In the genomic region with DNA sequence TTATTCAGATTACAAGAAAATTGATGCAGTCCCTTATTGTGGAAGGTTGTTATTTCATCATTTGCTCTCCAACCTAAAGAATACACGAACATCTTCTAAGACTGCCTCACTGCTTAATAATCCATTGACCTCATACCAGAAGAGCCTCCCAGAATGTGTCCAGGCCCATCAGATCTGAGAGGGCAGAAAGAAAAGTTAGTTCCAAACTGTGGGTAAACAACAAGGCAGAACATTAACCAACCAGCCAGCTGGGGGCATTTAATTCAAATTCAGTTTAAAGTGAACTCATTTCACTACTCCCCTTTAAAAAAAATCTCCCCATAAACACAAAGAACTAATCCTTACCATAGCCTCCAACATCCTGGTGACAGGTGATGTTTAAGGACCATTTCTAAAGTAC, we compare ENCODE assay signal across 30 cellular contexts. TPM values are rescaled to one million over a fixed set of nuclear protein-coding genes. Genes with fewer than 3 reads are reported as not detected.
DNase-seq lines count a peak whose midpoint lies in the region; TF ChIP-seq lines count a peak whose summit lies in the region.
"Had no signal": no experiment of that assay in that cellular context is flagged by ENCODE, and none has a peak within 500 bp of the region (broad histone marks: within the 10 kb centered on the region; RNA-seq: fewer than 3 reads in every experiment).

No MANE protein-coding gene starts in this region.

- peak overlapping the region; percentile 31 for H3K27ac ChIP-seq in muscle layer of duodenum (ENCODE audit: low read length)
- H3K27ac ChIP-seq in stomach smooth muscle (ENCODE audit: low read length), result peak overlapping the region; percentile 41
- H3K27ac ChIP-seq: colonic mucosa, foreskin keratinocyte, PC-9 had no signal

- DNase-seq in adipocyte (ENCODE audit: low read depth) (peak; percentile 34), fibroblast of gingiva (ENCODE audit: low read depth) (peak; percentile 34), activated T-cell treated with anti-CD3 and anti-CD28 coated beads for 4 hours (no peak), germinal center (ENCODE audit: low spot score) (no peak), BE2C (no peak)
- DNase-seq in NK-92 treated with Interleukin-12 subunit alpha and Interleukin-12 subunit beta, amount 100 ng/mL, for 24 hours (lab: John Stamatoyannopoulos, UW), result no peak
- DNase-seq: activated CD4-positive, alpha-beta memory T cell treated with anti-CD3 and anti-CD28 coated beads, Interleukin-2, amount 10 ng/mL, durations not matched to agents 7 days and 5 days; activated CD8-positive, alpha-beta memory T cell treated with anti-CD3 and anti-CD28 coated beads, Interleukin-2, amount 50 U/mL, for 4 hours; activated naive CD4-positive, alpha-beta T cell treated with anti-CD3 and anti-CD28 coated beads for 36 hours; amniotic stem cell; colonic mucosa; DMS 273 treated with DMSO at 0.1 percent for 48 hours; effector CD4-positive, alpha-beta T cell; foreskin keratinocyte; H9; mucosa of descending colon; NCI-H1105; NCI-H2029; NCI-H526 treated with DMSO at 0.1 percent for 48 hours; nephron progenitor cell; PC-9; right cardiac atrium; stimulated activated CD4-positive, alpha-beta T cell treated with anti-CD3 and anti-CD28 coated beads, Interleukin-12 subunit alpha, Interleukin-12 subunit beta, amount 100 ng/mL, for 4 hours; stimulated activated CD4-positive, alpha-beta T cell treated with anti-CD3 and anti-CD28 coated beads, Interleukin-2, amount 100 ng/mL, for 48 hours; T-helper 2 cell; tibial artery had no signal

- H3K4me1 ChIP-seq in adipocyte (ENCODE audit: control insufficient read depth, insufficient read depth, low read length), result peaks cover 13% of the 10 kb centered on the region
- peaks cover 0 to 5% of the 10 kb centered on the region in 2 donors for H3K4me1 ChIP-seq in muscle layer of duodenum (ENCODE audit: control insufficient read depth in 1 of 2, insufficient read depth in 2 of 2, low read length in 2 of 2)
- H3K4me1 ChIP-seq in stomach smooth muscle (ENCODE audit: control insufficient read depth, insufficient read depth, low read length), result peaks cover 22% of the 10 kb centered on the region
- H3K4me1 ChIP-seq in BE2C, result no peaks in the 10 kb centered on the region
- H3K4me1 ChIP-seq: colonic mucosa, foreskin keratinocyte had no signal

- H3K4me3 ChIP-seq in adipocyte (ENCODE audit: low read length) (no peak overlapping the region), muscle layer of duodenum (ENCODE audit: low read depth in 1 of 2, low read length in 2 of 2) (no peak overlapping the region), stomach smooth muscle (ENCODE audit: low read length in 2 of 2) (no peak overlapping the region), BE2C (ENCODE audit: low read depth, low read length) (no peak overlapping the region)
- H3K4me3 ChIP-seq: colonic mucosa, K562, lung, mucosa of descending colon, PC-9, tibial artery had no signal

- H3K27me3 ChIP-seq in adipocyte (replicated peaks; ENCODE audit: control insufficient read depth, insufficient read depth, low read length), result peaks cover 5% of the 10 kb centered on the region
- H3K27me3 ChIP-seq in muscle layer of duodenum (ENCODE audit: low read depth, low read length), result no peaks in the 10 kb centered on the region
- H3K27me3 ChIP-seq in stomach smooth muscle (ENCODE audit: control insufficient read depth in 1 of 2, insufficient read depth in 2 of 2, low read length in 2 of 2), result peaks cover 0 to 4% of the 10 kb centered on the region in 2 donors
- H3K27me3 ChIP-seq in BE2C, result no peaks in the 10 kb centered on the region
- H3K27me3 ChIP-seq: colonic mucosa, foreskin keratinocyte, tibial artery had no signal

- H3K9me3 ChIP-seq in adipocyte (ENCODE audit: control insufficient read depth, low read length) (no peaks in the 10 kb centered on the region), muscle layer of duodenum (ENCODE audit: control insufficient read depth in 1 of 2, low read length in 2 of 2) (no peaks in the 10 kb centered on the region), stomach smooth muscle (ENCODE audit: control insufficient read depth in 2 of 2, low read length in 2 of 2) (no peaks in the 10 kb centered on the region), BE2C (no peaks in the 10 kb centered on the region)
- H3K9me3 ChIP-seq: colonic mucosa, mucosa of descending colon, tibial artery had no signal

- H3K36me3 ChIP-seq in adipocyte (ENCODE audit: control insufficient read depth, insufficient read depth, low read length, severe bottlenecking) (peaks cover 3% of the 10 kb centered on the region), muscle layer of duodenum (ENCODE audit: control insufficient read depth in 1 of 2, insufficient read depth in 2 of 2, low read length in 2 of 2) (no peaks in the 10 kb centered on the region), stomach smooth muscle (ENCODE audit: control insufficient read depth in 2 of 2, insufficient read depth in 2 of 2, low read length in 2 of 2) (no peaks in the 10 kb centered on the region), BE2C (no peaks in the 10 kb centered on the region)
- H3K36me3 ChIP-seq: colonic mucosa, tibial artery had no signal

- no peak for TF ChIP-seq CTCF in BE2C (IDR thresholded peaks at IDR 0.05; ENCODE audit: low read depth, low read length)

- H3K9ac ChIP-seq in adipocyte (ENCODE audit: low read length) (no peak overlapping the region), stomach smooth muscle (ENCODE audit: low read length in 2 of 2) (peak overlapping the region in 1 of 2 donors; percentile 20)

RNA-seq across cellular contexts. Expression of a gene that starts 13.8 kb away (rescaled TPM):
- not detected for polyA plus RNA-seq in BE2C (2012; ENCODE audit: insufficient read depth, insufficient read length, low read depth)
- polyA plus RNA-seq: K562 had no signal

Comparison
In these comparisons a context has a peak if more than half of its experiments do, and no peak if none do; other contexts are left out.
1. DNase-seq: peak in adipocyte (single experiment) and fibroblast of gingiva (single experiment); none in activated T-cell treated with anti-CD3 and anti-CD28 coated beads for 4 hours (single experiment), NK-92 treated with Interleukin-12 subunit alpha and Interleukin-12 subunit beta, amount 100 ng/mL, for 24 hours (single experiment), germinal center (single experiment) and BE2C (single experiment).